Comparison of ENCODE assay signal across 15 cellular contexts in the genomic region with DNA sequence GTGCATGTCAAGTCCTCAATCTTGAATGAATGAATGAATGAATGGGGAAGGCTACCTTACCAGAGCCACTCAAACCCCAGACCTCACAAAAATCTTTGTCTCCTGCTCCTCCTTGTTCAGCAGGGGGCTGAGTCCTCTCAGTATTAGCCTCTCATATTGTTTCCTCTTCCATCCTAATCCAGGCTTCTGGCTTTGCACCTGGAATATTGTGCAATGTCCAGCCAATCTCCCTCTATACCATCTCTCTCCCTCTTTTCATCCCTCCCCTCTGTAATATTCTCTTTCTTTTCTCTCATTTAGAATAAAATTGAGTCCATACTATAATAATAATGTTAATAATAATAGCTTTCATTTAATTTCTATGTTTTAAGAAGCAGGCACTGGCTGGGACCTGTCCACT. TPM values are rescaled to one million over a fixed set of nuclear protein-coding genes. Genes with fewer than 3 reads are reported as not detected.
DNase-seq lines count a peak whose midpoint lies in the region; FAIRE-seq and TF ChIP-seq lines count a peak whose summit lies in the region.
"Had no signal": no experiment of that assay in that cellular context is flagged by ENCODE, and none has a peak within 500 bp of the region (broad histone marks: within the 10 kb centered on the region; RNA-seq: fewer than 3 reads in every experiment).

No MANE protein-coding gene starts in this region.

- TF ChIP-seq RAD21 in H1 (IDR thresholded peaks at IDR 0.05 in 1 of 2, conservative IDR thresholded peaks at IDR 0.05 in 1 of 2; ENCODE audit: low read depth in 2 of 2, low read length in 2 of 2) = no peak

- peaks cover 23% of the 10 kb centered on the region for H3K36me3 Mint-ChIP-seq in activated T-cell treated with anti-CD3 and anti-CD28 coated beads, Interleukin-2, amount 50 U/mL, for 24 hours (ENCODE audit: low read depth)
- H3K36me3 Mint-ChIP-seq in progenitor cell of endocrine pancreas (ENCODE audit: insufficient read depth) = no peaks in the 10 kb centered on the region

- H3K9ac ChIP-seq in SU-DHL-6 (ENCODE audit: low read length) (peak overlapping the region; percentile 68), H1 (replicated peaks in 1 of 4; ENCODE audit: extremely low read depth in 1 of 4, low read depth in 3 of 4, low read length in 3 of 4) (no peak overlapping the region)

- no peaks in the 10 kb centered on the region for H3K23me2 ChIP-seq in H1 (ENCODE audit: low read depth, low read length)

- H2BK5ac ChIP-seq in H1 (ENCODE audit: low read depth, low read length) = no peak overlapping the region

- H3K56ac ChIP-seq in H1 (replicated peaks; ENCODE audit: insufficient read length, low read depth, low read length) = no peak overlapping the region

- H4K8ac ChIP-seq in H1 (ENCODE audit: extremely low read depth, insufficient read depth, low read length) = no peak overlapping the region

- H4K5ac ChIP-seq in H1 (ENCODE audit: insufficient read length, low read depth, low read length) = no peak overlapping the region

- H3K18ac ChIP-seq in H1 (ENCODE audit: extremely low read depth, low read length) = no peak overlapping the region

- H3F3A ChIP-seq in SU-DHL-6 (ENCODE audit: insufficient read depth) = peaks cover 84% of the 10 kb centered on the region

- H3K27ac ChIP-seq in SU-DHL-6 (ENCODE audit: low read depth, low read length) = peak overlapping the region; percentile 99
- H3K27ac ChIP-seq in H1 (ENCODE audit: low read depth, low read length) = no peak overlapping the region
- H3K27ac ChIP-seq in thymus (ENCODE audit: low read depth) = peak overlapping the region; percentile 86
- H3K27ac ChIP-seq: body of pancreas had no signal

- peak overlapping the region; percentile 82 for H3K4me2 ChIP-seq in SU-DHL-6 (ENCODE audit: low read depth, low read length, poor library complexity, severe bottlenecking)
- H3K4me2 ChIP-seq in H1 (ENCODE audit: insufficient read depth in 1 of 2, low read depth in 2 of 2, low read length in 2 of 2) = no peak overlapping the region

- POLR2A ChIA-PET in H1 (lab: Charles Lee; ENCODE audit: partially characterized antibody) = no interaction called here

- no peak overlapping the region for H2BK15ac ChIP-seq in H1 (ENCODE audit: low read length)

- no peak for TF ChIP-seq EP300 in H1 (IDR thresholded peaks at IDR 0.05; ENCODE audit: borderline replicate concordance in 1 of 2, low read depth in 2 of 2, low read length in 2 of 2)

- no peaks in the 10 kb centered on the region for H3K9me2 ChIP-seq in SU-DHL-6 (replicated peaks; ENCODE audit: insufficient read depth, low read length)

- H3K9me3 Mint-ChIP-seq in activated T-cell treated with anti-CD3 and anti-CD28 coated beads, Interleukin-2, amount 50 U/mL, for 24 hours = no peaks in the 10 kb centered on the region
- H3K9me3 Mint-ChIP-seq in progenitor cell of endocrine pancreas (ENCODE audit: low read depth) = no peaks in the 10 kb centered on the region
- H3K9me3 Mint-ChIP-seq: HFFc6 had no signal

- peaks cover 99% of the 10 kb centered on the region for H3K4me1 Mint-ChIP-seq in activated T-cell treated with anti-CD3 and anti-CD28 coated beads, Interleukin-2, amount 50 U/mL, for 24 hours (ENCODE audit: low read depth)
- H3K4me1 Mint-ChIP-seq in progenitor cell of endocrine pancreas (ENCODE audit: low read depth) = peaks cover 4% of the 10 kb centered on the region

- CTCF ChIA-PET in H1 (lab: Charles Lee; ENCODE audit: partially characterized antibody) = interaction anchor here (1.4 to 3.4 kb wide), 3 partner anchors 12 to 48 kb away, joined by 4 to 22 read pairs (median 5); no protein-coding TSS in a partner anchor

- TF ChIP-seq POLR2A in H1 (IDR thresholded peaks at IDR 0.05; ENCODE audit: control extremely low read depth in 1 of 2, low read depth in 2 of 2, low read length in 2 of 2) (no peak), GM12891 (IDR thresholded peaks at IDR 0.05; ENCODE audit: low read depth, low read length) (no peak)

- H3K4me1 ChIP-seq in H1 (replicated peaks in 1 of 4; ENCODE audit: control insufficient read depth in 3 of 4, insufficient read depth in 4 of 4, low read length in 3 of 4) = peaks cover 1 to 9% (median 6%) of the 10 kb centered on the region in 4 experiments; a peak in 4 of 7 replicates
- peaks cover 55% of the 10 kb centered on the region for H3K4me1 ChIP-seq in thymus (ENCODE audit: control insufficient read depth, insufficient read depth, low read length)

- TF ChIP-seq CTCF in SU-DHL-6 (IDR thresholded peaks at IDR 0.05; ENCODE audit: insufficient read depth, low read length, poor library complexity, severe bottlenecking) = no peak
- TF ChIP-seq CTCF in H1 (IDR thresholded peaks at IDR 0.05; ENCODE audit: control extremely low read depth in 1 of 3, insufficient read depth in 1 of 3, low read depth in 1 of 3, low read length in 3 of 3) = no peak
- no peak for TF ChIP-seq CTCF in progenitor cell of endocrine pancreas (IDR thresholded peaks at IDR 0.05; ENCODE audit: unreplicated experiment)

- FAIRE-seq in H1 (lab: Jason Lieb, UNC) (no peak), GM12891 (lab: Jason Lieb, UNC) (no peak)

- H3K79me1 ChIP-seq in H1 (ENCODE audit: low read depth, low read length) = no peaks in the 10 kb centered on the region

- DNase-seq in activated T-cell treated with anti-CD3 and anti-CD28 coated beads, Interleukin-2, amount 50 U/mL, for 24 hours = no peak
- DNase-seq in activated T-cell treated with anti-CD3 and anti-CD28 coated beads, Interleukin-2, amount 50 U/mL, for 48 hours = no peak
- DNase-seq in H1 (ENCODE audit: low read depth in 1 of 2, low spot score in 2 of 2) (no peak), GM12891 (ENCODE audit: insufficient read length, low spot score) (no peak), progenitor cell of endocrine pancreas (ENCODE audit: low spot score, unreplicated experiment) (no peak), DMS153 (lab: John Stamatoyannopoulos, UW) (no peak)
- DNase-seq: body of pancreas; DMS79; effector CD4-positive, alpha-beta T cell; foreskin fibroblast; HFFc6; MG63; NCI-H2171 had no signal

- no peak overlapping the region for H2AK5ac ChIP-seq in H1 (ENCODE audit: low read depth, low read length)

- no peak overlapping the region for H3K14ac ChIP-seq in H1 (ENCODE audit: insufficient read length)

- H3K9me3 ChIP-seq in SU-DHL-6 (ENCODE audit: insufficient read depth, low read length) (no peaks in the 10 kb centered on the region), H1 (ENCODE audit: insufficient read depth in 2 of 2, low read depth in 1 of 2, low read length in 1 of 2) (no peaks in the 10 kb centered on the region), thymus (ENCODE audit: control insufficient read depth) (no peaks in the 10 kb centered on the region)
- H3K9me3 ChIP-seq: body of pancreas, MG63 had no signal

- H2AFZ ChIP-seq in SU-DHL-6 (ENCODE audit: low read depth, low read length, severe bottlenecking) (no peak overlapping the region), H1 (ENCODE audit: low read length) (no peak overlapping the region)

- H3K4me3 ChIP-seq in SU-DHL-6 (ENCODE audit: insufficient read depth, low read length, poor library complexity, severe bottlenecking) = peak overlapping the region; percentile 17
- H3K4me3 ChIP-seq in H1 (ENCODE audit: extremely low read depth in 1 of 4, insufficient read depth in 2 of 4, low read depth in 3 of 4, low read length in 4 of 4) = no peak overlapping the region
- no peak overlapping the region for H3K4me3 ChIP-seq in thymus (ENCODE audit: low read length)
- H3K4me3 ChIP-seq: body of pancreas, MG63 had no signal

- H3K79me2 ChIP-seq in SU-DHL-6 (ENCODE audit: insufficient read depth, low read length) = peaks cover 49% of the 10 kb centered on the region
- H3K79me2 ChIP-seq in H1 (ENCODE audit: control insufficient read depth in 1 of 2, insufficient read depth in 2 of 2, low read length in 2 of 2) = no peaks in the 10 kb centered on the region

- H3K4ac ChIP-seq in H1 (replicated peaks; ENCODE audit: insufficient read length, low read depth, low read length) = no peak overlapping the region

- H3K23ac ChIP-seq in H1 (ENCODE audit: insufficient read length) = no peak overlapping the region

- H2BK120ac ChIP-seq in H1 (replicated peaks; ENCODE audit: low read depth, low read length) = no peak overlapping the region

- H3K36me3 ChIP-seq in SU-DHL-6 (ENCODE audit: low read length) (no peaks in the 10 kb centered on the region), H1 (ENCODE audit: control insufficient read depth in 2 of 4, insufficient read depth in 4 of 4, low read length in 3 of 4) (no peaks in the 10 kb centered on the region), thymus (ENCODE audit: control insufficient read depth, insufficient read depth) (no peaks in the 10 kb centered on the region)
- H3K36me3 ChIP-seq: MG63 had no signal

- H4K20me1 ChIP-seq in SU-DHL-6 (ENCODE audit: low read depth, low read length) = no peaks in the 10 kb centered on the region
- no peaks in the 10 kb centered on the region for H4K20me1 ChIP-seq in H1 (replicated peaks in 1 of 2; ENCODE audit: control insufficient read depth in 1 of 2, insufficient read depth in 2 of 2, low read length in 2 of 2)

- H4K91ac ChIP-seq in H1 (replicated peaks; ENCODE audit: insufficient read length, low read length) = no peak overlapping the region

- 0 out of 2 replicates have a peak overlapping the region, but pooled peaks have one; percentile 21 for H2BK20ac ChIP-seq in H1 (ENCODE audit: low read length)

- peak overlapping the region; percentile 99 for H3K27ac Mint-ChIP-seq in activated T-cell treated with anti-CD3 and anti-CD28 coated beads, Interleukin-2, amount 50 U/mL, for 24 hours
- no peak overlapping the region for H3K27ac Mint-ChIP-seq in progenitor cell of endocrine pancreas
- H3K27ac Mint-ChIP-seq: HFFc6 had no signal

- H3K27me3 Mint-ChIP-seq in activated T-cell treated with anti-CD3 and anti-CD28 coated beads, Interleukin-2, amount 50 U/mL, for 24 hours = no peaks in the 10 kb centered on the region
- peaks cover 13% of the 10 kb centered on the region for H3K27me3 Mint-ChIP-seq in progenitor cell of endocrine pancreas

- H3K27me3 ChIP-seq in SU-DHL-6 (ENCODE audit: low read length) = no peaks in the 10 kb centered on the region
- H3K27me3 ChIP-seq in H1 (replicated peaks in 1 of 4; ENCODE audit: control insufficient read depth in 3 of 4, extremely low read depth in 1 of 4, insufficient read depth in 3 of 4, low read length in 3 of 4) = no peaks in the 10 kb centered on the region
- H3K27me3 ChIP-seq in thymus (ENCODE audit: control insufficient read depth, insufficient read depth) = no peaks in the 10 kb centered on the region
- H3K27me3 ChIP-seq: body of pancreas, MG63 had no signal

- no peak overlapping the region for H2BK12ac ChIP-seq in H1 (ENCODE audit: low read depth, low read length)

- H3K4me3 Mint-ChIP-seq in activated T-cell treated with anti-CD3 and anti-CD28 coated beads, Interleukin-2, amount 50 U/mL, for 24 hours = peak overlapping the region; percentile 28
- H3K4me3 Mint-ChIP-seq in progenitor cell of endocrine pancreas (ENCODE audit: low read depth) = no peak overlapping the region
- H3K4me3 Mint-ChIP-seq: HFFc6 had no signal

RNA-seq across cellular contexts. Expression of a gene that starts 34.3 kb away (rescaled TPM):
- total RNA-seq in H1 (2021; fragmentation: NEBNext Ultra II Directional; extraction: Animal tissue kit (Norgen Biotek cat#: 25700)) = 0.42 and 1.2 TPM in 2 replicates
- polyA plus RNA-seq in H1 (2011; rRNA removed) = 1.00 and 2.4 TPM in 2 replicates
- polyA plus RNA-seq in H1 (2011; cell fraction: cytosol; rRNA removed) = 2.1 TPM
- polyA plus RNA-seq in H1 (2011; cell fraction: nucleus; rRNA removed) = 2.7 TPM
- polyA plus RNA-seq in H1 (2012, experiment 1 of 2) = 0.89 to 1.3 TPM (median 1.00 TPM) in 4 replicates
- polyA plus RNA-seq in H1 (2012, experiment 2 of 2) = 0.51 TPM
- polyA plus RNA-seq in H1 (2013, experiment 1 of 2) = 0.87 TPM
- polyA plus RNA-seq in H1 (2013, experiment 2 of 2) = 0.94 TPM
- polyA minus RNA-seq in H1 (2011; rRNA and poly(A)+ RNA removed) = 1.3 and 5.8 TPM in 2 replicates
- polyA minus RNA-seq in H1 (2011; cell fraction: cytosol; rRNA and poly(A)+ RNA removed) = not detected
- polyA minus RNA-seq in H1 (2011; cell fraction: nucleus; rRNA and poly(A)+ RNA removed) = 7.4 TPM
- 31.7 TPM for polyA plus RNA-seq in thymus
- polyA plus RNA-seq in GM12891 (2012; ENCODE audit: low read depth, missing spikeins) = 3.8 TPM
- total RNA-seq in progenitor cell of endocrine pancreas = 1.3 and 1.8 TPM in 2 replicates
- total RNA-seq: HFFc6 had no signal
